Comparison of ENCODE assay signal across 8 cellular contexts in genomic region chr2:110116033-110116710, GRCh38. TPM values are rescaled to one million over a fixed set of nuclear protein-coding genes. Genes with fewer than 3 reads are reported as not detected.
DNase-seq lines count a peak whose midpoint lies in the region; ATAC-seq and TF ChIP-seq lines count a peak whose summit lies in the region.

No MANE protein-coding gene starts in this region.

- H3K27ac ChIP-seq in HCT116 (ENCODE audit: low read depth, low read length), result peak overlapping the region; percentile 82
- H3K27ac ChIP-seq in coronary artery, result peak overlapping the region; percentile 43 to 52
- H3K27ac ChIP-seq in lower lobe of right lung, result peak overlapping the region; percentile 74

- no peak for TF ChIP-seq RAD21 in HCT116 (IDR thresholded peaks at IDR 0.05; ENCODE audit: low read depth)

- H3K4me2 ChIP-seq in HCT116 (ENCODE audit: low read length), result peak overlapping the region; percentile 89

- TF ChIP-seq CTCF in HCT116 (IDR thresholded peaks at IDR 0.05 in 2 of 3, conservative IDR thresholded peaks at IDR 0.05 in 1 of 3; ENCODE audit: borderline replicate concordance in 1 of 3, insufficient read depth in 1 of 3, low read depth in 2 of 3, low read length in 2 of 3) (peak in 2 of 3 experiments; percentile 78 to 87; a peak in 4 of 6 replicates), coronary artery (IDR thresholded peaks at IDR 0.05) (peak; percentile 69), lower lobe of right lung (IDR thresholded peaks at IDR 0.05) (peak; percentile 58)

- DNase-seq in 8988T (peak; percentile 57), HCT116 (ENCODE audit: low read depth, low spot score) (peak; percentile 56), coronary artery (ENCODE audit: low spot score) (no peak), lower lobe of right lung (peak; percentile 56), MV-4-11 (lab: John Stamatoyannopoulos, UW) (no peak)

- no peak overlapping the region for H2AFZ ChIP-seq in HCT116 (ENCODE audit: low read depth, low read length, poor library complexity, severe bottlenecking)

- H4K20me1 ChIP-seq in HCT116 (ENCODE audit: insufficient read depth), result no peaks in the 10 kb centered on the region

- no peaks in the 10 kb centered on the region for H3K9me2 ChIP-seq in HCT116 (ENCODE audit: insufficient read depth)

- H3K4me3 ChIP-seq in HCT116 (replicated peaks in 1 of 2; ENCODE audit: low read depth in 1 of 2, low read length in 2 of 2) (peak overlapping the region; percentile 85 to 88), coronary artery (peak overlapping the region; percentile 66), lower lobe of right lung (peak overlapping the region; percentile 52)

- H3K79me2 ChIP-seq in HCT116 (ENCODE audit: insufficient read depth, low read length), result peaks cover 52% of the 10 kb centered on the region

- peaks cover 24 to 73% of the 10 kb centered on the region in 2 experiments for H3K4me1 ChIP-seq in HCT116 (ENCODE audit: control insufficient read depth in 1 of 2, insufficient read depth in 2 of 2, low read length in 2 of 2)
- peaks cover 26% of the 10 kb centered on the region for H3K4me1 ChIP-seq in lower lobe of right lung

- H3K36me3 ChIP-seq in HCT116 (ENCODE audit: control insufficient read depth in 1 of 2, insufficient read depth in 2 of 2, low read length in 2 of 2) (peaks cover 0 to 21% of the 10 kb centered on the region in 2 experiments; a peak in 1 of 4 replicates), lower lobe of right lung (no peaks in the 10 kb centered on the region)

- POLR2A ChIA-PET in HCT116 (lab: Charles Lee), result interaction anchor here (3.1 kb wide), 1 partner anchor 10 kb away, joined by 37 read pairs; no protein-coding TSS in a partner anchor

- H3K9me3 ChIP-seq in HCT116 (ENCODE audit: control insufficient read depth in 1 of 2, insufficient read depth in 1 of 2, low read depth in 1 of 2, low read length in 2 of 2), result no peaks in the 10 kb centered on the region
- H3K9me3 ChIP-seq in lower lobe of right lung, result no peaks in the 10 kb centered on the region

- no peak for TF ChIP-seq POLR2A in HCT116 (IDR thresholded peaks at IDR 0.05; ENCODE audit: borderline replicate concordance, extremely low read depth, insufficient read depth, insufficient read length)

- RAD21 ChIA-PET in HCT116 (lab: Charles Lee; ENCODE audit: low non-redundant PET in 1 of 2, low total read pairs in 2 of 2, uncharacterized antibody in 2 of 2, unreplicated experiment in 2 of 2), result interaction anchor here in 1 of 2 experiments (1.3 kb wide), 1 partner anchor 10 kb away, joined by 3 read pairs; no protein-coding TSS in a partner anchor

- CTCF ChIA-PET in HCT116 (lab: Charles Lee), result interaction anchor here (0.7 to 2.4 kb wide), 12 partner anchors 8 to 50 kb away, joined by 3 to 41 read pairs (median 4); no protein-coding TSS in a partner anchor

- H3K27me3 ChIP-seq in HCT116 (ENCODE audit: insufficient read depth, low read length) (no peaks in the 10 kb centered on the region), lower lobe of right lung (ENCODE audit: low read depth) (peaks cover 25% of the 10 kb centered on the region)

- intact Hi-C loops in HCT116 (cut with micrococcal nuclease) (no loop called here), lower lobe of right lung (cut with DNase I) (no loop called here)

- peak overlapping the region; percentile 91 for H3K9ac ChIP-seq in HCT116 (ENCODE audit: low read length)

- no TSS peak for BruUV-seq in HCT116 (replicated peaks; lab: Mats Ljungman, UMichigan)

- peak; percentile 74 for ATAC-seq in HCT116
- peak; percentile 66 to 69 for ATAC-seq in lower lobe of right lung
- no peak for ATAC-seq in HG02588 (IDR thresholded peaks at IDR 0.05; ENCODE audit: unreplicated experiment)
- ATAC-seq in HG03571 (IDR thresholded peaks at IDR 0.05; ENCODE audit: unreplicated experiment), result no peak
- ATAC-seq in HG03457 (IDR thresholded peaks at IDR 0.05; ENCODE audit: unreplicated experiment), result no peak

TF ChIP-seq in HCT116, 20 proteins besides CTCF, POLR2A, EP300 and RAD21:
- peak; percentile 83 for TF ChIP-seq ZFX (IDR thresholded peaks at IDR 0.05)
- TF ChIP-seq ZNF274 (IDR thresholded peaks at IDR 0.05; ENCODE audit: low read depth, low read length), result no peak
TF ChIP-seq in HCT116: peak in this region for 1.

RNA-seq across cellular contexts. Expression of gene MALL, which starts 0.6 kb away (rescaled TPM):
- total RNA-seq in HCT116 (2021; ENCODE audit: unreplicated experiment), result 223 TPM
- polyA plus RNA-seq in HCT116 (2012), result 92.3 and 120 TPM in 2 replicates
- total RNA-seq in lower lobe of right lung, result 82.7 TPM

Comparison
In these comparisons a context has a peak if more than half of its experiments do, and no peak if none do; other contexts are left out.
1. DNase-seq: peak in 8988T (single experiment), HCT116 (single experiment) and lower lobe of right lung (single experiment); none in coronary artery (single experiment) and MV-4-11 (single experiment).
2. ATAC-seq: peak in HCT116 (single experiment) and lower lobe of right lung (2 of 2); none in HG02588 (single experiment), HG03571 (single experiment) and HG03457 (single experiment).
3. Peak in every context shown above with its lines, with median percentiles within 50 percentile points of each other: H3K27ac ChIP-seq, H3K4me3 ChIP-seq and CTCF ChIP-seq.